In the genomic region with DNA sequence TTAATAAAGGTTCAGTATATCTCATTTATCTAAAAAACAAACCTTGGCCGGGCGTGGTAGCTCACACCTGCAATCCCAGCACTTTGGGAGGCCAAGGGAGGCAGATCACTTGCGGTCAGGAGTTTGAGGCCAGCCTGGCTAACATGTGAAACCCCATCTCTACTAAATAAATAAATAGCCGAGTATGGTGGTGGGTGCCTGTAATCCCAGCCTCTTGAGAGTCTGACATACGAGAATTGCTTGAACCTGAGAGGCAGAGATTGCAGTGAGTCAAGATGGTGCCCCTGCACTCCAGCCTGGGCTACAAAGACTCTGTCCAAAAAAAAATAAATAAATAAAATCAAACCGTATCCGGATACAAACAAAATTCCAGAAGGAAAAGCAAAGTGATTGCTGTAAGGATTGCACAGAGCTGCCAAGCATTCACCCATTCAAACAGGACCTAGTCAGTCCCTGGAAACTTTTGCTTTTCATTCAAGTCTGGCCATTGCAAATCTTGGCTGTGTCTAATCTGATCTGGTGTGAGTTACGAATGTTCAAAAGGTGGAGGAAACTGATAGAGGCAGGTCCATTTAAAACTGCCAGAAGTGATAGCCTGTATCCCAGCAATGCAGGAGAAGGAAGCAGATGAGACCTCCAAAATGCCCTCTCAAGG, we compare ENCODE assay signal across 22 cellular contexts.
DNase-seq lines count a peak whose midpoint lies in the region; ATAC-seq and TF ChIP-seq lines count a peak whose summit lies in the region.
"Had no signal": no experiment of that assay in that cellular context is flagged by ENCODE, and none has a peak within 500 bp of the region (broad histone marks: within the 10 kb centered on the region; RNA-seq: fewer than 3 reads in every experiment).

No MANE protein-coding gene starts in this region.

- no peak overlapping the region for H3K9ac ChIP-seq in IMR-90 (ENCODE audit: low read depth, low read length)
- H3K9ac ChIP-seq: GM23248, KMS-11 had no signal

- no peak for TF ChIP-seq CTCF in IMR-90 (conservative IDR thresholded peaks at IDR 0.05; ENCODE audit: low read depth, low read length)
- TF ChIP-seq CTCF in brain (conservative IDR thresholded peaks at IDR 0.05), result no peak
- TF ChIP-seq CTCF in nephron progenitor cell (IDR thresholded peaks at IDR 0.05), result no peak

- ATAC-seq in IMR-90 (ENCODE audit: low read depth), result peak; percentile 46
- ATAC-seq: PC-3 had no signal

- no peaks in the 10 kb centered on the region for H3K36me3 ChIP-seq in IMR-90 (ENCODE audit: control insufficient read depth, insufficient read depth, low read length)
- H3K36me3 ChIP-seq: HAP-1, SJSA1 had no signal

- H4K8ac ChIP-seq in IMR-90 (ENCODE audit: low read depth in 2 of 2, low read length in 2 of 2), result peak overlapping the region in 1 of 2 experiments; percentile 3; a peak in 1 of 4 replicates

- TF ChIP-seq POLR2A in IMR-90 (IDR thresholded peaks at IDR 0.05; ENCODE audit: low read depth, low read length), result no peak

- peaks cover 16% of the 10 kb centered on the region for H3K4me1 ChIP-seq in IMR-90 (ENCODE audit: control insufficient read depth, insufficient read depth, low read length)
- H3K4me1 ChIP-seq: HAP-1 had no signal

- no peak overlapping the region for H2BK5ac ChIP-seq in IMR-90 (ENCODE audit: low read depth, low read length, poor library complexity, severe bottlenecking)

- H3K36me3 Mint-ChIP-seq in brain, result peaks cover 3% of the 10 kb centered on the region
- no peaks in the 10 kb centered on the region for H3K36me3 Mint-ChIP-seq in nephron progenitor cell (ENCODE audit: low read depth)
- H3K36me3 Mint-ChIP-seq: IgD-negative memory B cell had no signal

- H3K4ac ChIP-seq in IMR-90 (ENCODE audit: low read depth, low read length), result peak overlapping the region; percentile 23; the same call in 1 of the 2 replicates

- H3K27me3 Mint-ChIP-seq in brain (peaks cover 3% of the 10 kb centered on the region), nephron progenitor cell (ENCODE audit: low read depth, poor library complexity) (peaks cover 5% of the 10 kb centered on the region)

- H3K4me2 ChIP-seq in IMR-90 (ENCODE audit: low read depth, low read length), result peak overlapping the region; percentile 16; the same call in 1 of the 2 replicates
- H3K4me2 ChIP-seq: KMS-11 had no signal

- no peak overlapping the region for H3K4me3 ChIP-seq in IMR-90 (ENCODE audit: insufficient read depth, low read depth, low read length)
- H3K4me3 ChIP-seq: GM23248, HAP-1, SJSA1 had no signal

- TF ChIP-seq RAD21 in IMR-90 (IDR thresholded peaks at IDR 0.05; ENCODE audit: low read length), result no peak

- no peaks in the 10 kb centered on the region for H3K79me1 ChIP-seq in IMR-90 (ENCODE audit: low read depth in 1 of 2, low read length in 2 of 2)

- H2AFZ ChIP-seq in IMR-90 (replicated peaks; ENCODE audit: low read length, poor library complexity), result no peak overlapping the region
- H2AFZ ChIP-seq: GM23248 had no signal

- H3K9me3 ChIP-seq in IMR-90 (ENCODE audit: control insufficient read depth, insufficient read depth, low read length), result no peaks in the 10 kb centered on the region
- H3K9me3 ChIP-seq: HAP-1, SJSA1 had no signal

- in situ Hi-C loops in IMR-90 (cut with MboI; ENCODE audit: low sequenced_read_pairs), result no loop called here

- no peak overlapping the region for H3K27ac ChIP-seq in IMR-90 (ENCODE audit: insufficient read depth, low read length)
- H3K27ac ChIP-seq: GM23248, KMS-11, SJSA1 had no signal

- no peak overlapping the region for H3K56ac ChIP-seq in IMR-90 (ENCODE audit: extremely low read depth, insufficient read depth, low read length)

- DNase-seq in Daoy (ENCODE audit: low read depth), result peak; percentile 71
- DNase-seq in IMR-90, result peak; percentile 20
- DNase-seq in nephron progenitor cell, result no peak
- no peak for DNase-seq in ureter (ENCODE audit: low spot score)
- no peak for DNase-seq in activated CD4-positive, alpha-beta T cell treated with anti-CD3 and anti-CD28 coated beads for 48 hours
- no peak for DNase-seq in T-helper 2 cell
- DNase-seq in NCI-H748 treated with DMSO at 0.1 percent for 48 hours (lab: John Stamatoyannopoulos, UW), result no peak
- DNase-seq: GM23248, NCI-H1092, NCI-H1417 treated with DMSO at 0.1 percent for 48 hours, NCI-H1694 treated with DMSO at 0.1 percent for 48 hours, NCI-H2081, NCI-H2227 treated with DMSO at 0.1 percent for 48 hours, NCI-H510A, NCI-H69, PC-3, Right ventricle myocardium superior had no signal

- H2BK15ac ChIP-seq in IMR-90 (ENCODE audit: low read depth, low read length), result no peak overlapping the region

- dilution Hi-C loops in IMR-90 (cut with HindIII; ENCODE audit: low sequenced_read_pairs, unreplicated experiment), result no loop called here

- peak overlapping the region; percentile 8; the same call in 1 of the 2 replicates for H2BK20ac ChIP-seq in IMR-90 (ENCODE audit: low read depth, low read length)

- H3K4me3 Mint-ChIP-seq in brain (peak overlapping the region in 1 of 5 experiments; percentile 45), nephron progenitor cell (no peak overlapping the region)
- H3K4me3 Mint-ChIP-seq: IgD-negative memory B cell had no signal

- H4K91ac ChIP-seq in IMR-90 (ENCODE audit: insufficient read depth, low read depth, low read length), result peak overlapping the region; percentile 32; the same call in 1 of the 2 replicates

- H2AK9ac ChIP-seq in IMR-90 (replicated peaks; ENCODE audit: low read depth, low read length, poor library complexity), result peak overlapping the region; percentile 18

- H3K27ac Mint-ChIP-seq in brain, result peak overlapping the region in 3 of 5 experiments; percentile 25 to 91 (median 42)
- peak overlapping the region; percentile 17 for H3K27ac Mint-ChIP-seq in nephron progenitor cell
- H3K27ac Mint-ChIP-seq: IgD-negative memory B cell had no signal

- H3K23ac ChIP-seq in IMR-90 (ENCODE audit: low read depth, low read length), result 0 out of 2 replicates have a peak overlapping the region, but pooled peaks have one; percentile 24

- H3K18ac ChIP-seq in IMR-90 (ENCODE audit: low read depth, low read length), result no peak overlapping the region; the same call in 1 of the 2 replicates

- no peaks in the 10 kb centered on the region for H4K20me1 ChIP-seq in IMR-90 (ENCODE audit: insufficient read depth, low read length)

- H3K14ac ChIP-seq in IMR-90 (replicated peaks; ENCODE audit: low read depth, low read length), result peak overlapping the region; percentile 31

- no CpG with 5 or more reads among the region's 8 CpGs for WGBS in IMR-90 (ENCODE audit: extremely low coverage in 2 of 2, insufficient read length in 1 of 2), 2 experiments

- H3K9me3 Mint-ChIP-seq in brain (no peaks in the 10 kb centered on the region), nephron progenitor cell (no peaks in the 10 kb centered on the region)
- H3K9me3 Mint-ChIP-seq: IgD-negative memory B cell had no signal

- H3K4me1 Mint-ChIP-seq in brain (peaks cover 89% of the 10 kb centered on the region), nephron progenitor cell (peaks cover 78% of the 10 kb centered on the region)
- H3K4me1 Mint-ChIP-seq: IgD-negative memory B cell had no signal

- H3K9me1 ChIP-seq in IMR-90 (ENCODE audit: insufficient read depth, low read length), result peaks cover 11% of the 10 kb centered on the region

- H4K5ac ChIP-seq in IMR-90 (ENCODE audit: low read depth, low read length), result no peak overlapping the region

- POLR2A ChIA-PET in IMR-90 (lab: Charles Lee; ENCODE audit: unreplicated experiment), result interaction anchor here (0.6 kb wide), 1 partner anchor 28 kb away, joined by 4 read pairs; no protein-coding TSS in a partner anchor

- CTCF ChIA-PET in IMR-90 (lab: Yijun Ruan, JAX), result no interaction called here

- no peaks in the 10 kb centered on the region for H3K27me3 ChIP-seq in IMR-90 (ENCODE audit: control insufficient read depth, insufficient read depth, low read length)
- H3K27me3 ChIP-seq: SJSA1 had no signal

- BruUV-seq in IMR-90 (replicated peaks; lab: Mats Ljungman, UMichigan), result no TSS peak

- intact Hi-C loops in IMR-90 (cut with micrococcal nuclease), result no loop called here

- H2BK120ac ChIP-seq in IMR-90 (ENCODE audit: low read depth, low read length), result peak overlapping the region; percentile 41; the same call in 1 of the 2 replicates

- H2AK5ac ChIP-seq in IMR-90 (ENCODE audit: low read depth, low read length), result 0 out of 2 replicates have a peak overlapping the region, but pooled peaks have one; percentile 11

TF ChIP-seq in IMR-90, 13 proteins besides CTCF, POLR2A, EP300 and RAD21:
- TF ChIP-seq CEBPB (IDR thresholded peaks at IDR 0.05; ENCODE audit: low read depth, low read length) (no peak), NFE2L2 (IDR thresholded peaks at IDR 0.05; ENCODE audit: low read depth, low read length) (no peak), BHLHE40 (IDR thresholded peaks at IDR 0.05; ENCODE audit: low read depth, low read length) (no peak), CHD1 (IDR thresholded peaks at IDR 0.05; ENCODE audit: low read depth, low read length) (no peak), SMC3 (IDR thresholded peaks at IDR 0.05; ENCODE audit: low read depth, low read length) (no peak), MAZ (IDR thresholded peaks at IDR 0.05; ENCODE audit: borderline replicate concordance, low read depth, low read length) (no peak), RCOR1 (IDR thresholded peaks at IDR 0.05; ENCODE audit: insufficient replicate concordance, low read length) (no peak), FOS (IDR thresholded peaks at IDR 0.05; ENCODE audit: low read depth, low read length) (no peak), MXI1 (IDR thresholded peaks at IDR 0.05; ENCODE audit: borderline replicate concordance, low read depth, low read length) (no peak), RFX5 (IDR thresholded peaks at IDR 0.05; ENCODE audit: low read depth, low read length) (no peak)
- TF ChIP-seq, protein P1, sequence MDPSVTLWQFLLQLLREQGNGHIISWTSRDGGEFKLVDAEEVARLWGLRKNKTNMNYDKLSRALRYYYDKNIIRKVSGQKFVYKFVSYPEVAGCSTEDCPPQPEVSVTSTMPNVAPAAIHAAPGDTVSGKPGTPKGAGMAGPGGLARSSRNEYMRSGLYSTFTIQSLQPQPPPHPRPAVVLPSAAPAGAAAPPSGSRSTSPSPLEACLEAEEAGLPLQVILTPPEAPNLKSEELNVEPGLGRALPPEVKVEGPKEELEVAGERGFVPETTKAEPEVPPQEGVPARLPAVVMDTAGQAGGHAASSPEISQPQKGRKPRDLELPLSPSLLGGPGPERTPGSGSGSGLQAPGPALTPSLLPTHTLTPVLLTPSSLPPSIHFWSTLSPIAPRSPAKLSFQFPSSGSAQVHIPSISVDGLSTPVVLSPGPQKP (IDR thresholded peaks at IDR 0.05; ENCODE audit: borderline replicate concordance, low read depth, low read length), result no peak
- TF ChIP-seq, protein P2, sequence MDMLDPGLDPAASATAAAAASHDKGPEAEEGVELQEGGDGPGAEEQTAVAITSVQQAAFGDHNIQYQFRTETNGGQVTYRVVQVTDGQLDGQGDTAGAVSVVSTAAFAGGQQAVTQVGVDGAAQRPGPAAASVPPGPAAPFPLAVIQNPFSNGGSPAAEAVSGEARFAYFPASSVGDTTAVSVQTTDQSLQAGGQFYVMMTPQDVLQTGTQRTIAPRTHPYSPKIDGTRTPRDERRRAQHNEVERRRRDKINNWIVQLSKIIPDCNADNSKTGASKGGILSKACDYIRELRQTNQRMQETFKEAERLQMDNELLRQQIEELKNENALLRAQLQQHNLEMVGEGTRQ (IDR thresholded peaks at IDR 0.05; ENCODE audit: low read depth, low read length), result no peak
TF ChIP-seq in IMR-90: peak in this region for 0.

Comparison
In these comparisons a context has a peak if more than half of its experiments do, and no peak if none do; other contexts are left out.
1. DNase-seq: peak in Daoy (single experiment) and IMR-90 (single experiment); none in nephron progenitor cell (single experiment), ureter (single experiment), activated CD4-positive, alpha-beta T cell treated with anti-CD3 and anti-CD28 coated beads for 48 hours (single experiment), T-helper 2 cell (0 of 5) and NCI-H748 treated with DMSO at 0.1 percent for 48 hours (single experiment).